In genomic region chr13:106919093-106919492, GRCh38 we compare ENCODE assay signal across 9 cellular contexts.
DNase-seq lines count a peak whose midpoint lies in the region; ATAC-seq and TF ChIP-seq lines count a peak whose summit lies in the region.
"Had no signal": no experiment of that assay in that cellular context is flagged by ENCODE, and none has a peak within 500 bp of the region (broad histone marks: within the 10 kb centered on the region; RNA-seq: fewer than 3 reads in every experiment).

No MANE protein-coding gene starts in this region.

- peak overlapping the region; percentile 97 for H2AFZ ChIP-seq in neuron (ENCODE audit: low read depth, low read length)

- no peaks in the 10 kb centered on the region for H3K36me3 ChIP-seq in neuron (ENCODE audit: insufficient read depth, low read length)
- no peaks in the 10 kb centered on the region for H3K36me3 ChIP-seq in prostate gland
- H3K36me3 ChIP-seq: WERI-Rb-1 had no signal

- WGBS in prostate gland: 69% methylated on average over 7 of the region's 7 CpGs

- H3K4me1 ChIP-seq in neuron (ENCODE audit: insufficient read depth, low read length) (peaks cover 13% of the 10 kb centered on the region), prostate gland (replicated peaks) (no peaks in the 10 kb centered on the region)

- H3K27ac ChIP-seq in prostate gland: no peak overlapping the region
- H3K27ac ChIP-seq: WERI-Rb-1 had no signal

- peak overlapping the region; percentile 49 for H3K4me3 ChIP-seq in choroid plexus epithelial cell (ENCODE audit: low read depth, low read length)
- peak overlapping the region; percentile 47 for H3K4me3 ChIP-seq in neuron (ENCODE audit: low read length)
- H3K4me3 ChIP-seq in prostate gland: no peak overlapping the region

- ATAC-seq in HG02884 (IDR thresholded peaks at IDR 0.05; ENCODE audit: unreplicated experiment): peak; percentile 42

- in situ Hi-C loops in GM13977 (cut with MboI; ENCODE audit: low pct_unique_long_range_greater_than_20kb, low sequenced_read_pairs, unreplicated experiment): no loop called here

- DNase-seq in GM13977 (ENCODE audit: low spot score): peak; percentile 52
- peak; percentile 51 for DNase-seq in choroid plexus epithelial cell (ENCODE audit: low read depth)
- no peak for DNase-seq in prostate gland (ENCODE audit: low spot score)
- DNase-seq in AML-193 (lab: John Stamatoyannopoulos, UW): no peak
- DNase-seq in NCI-H2227 (lab: John Stamatoyannopoulos, UW; ENCODE audit: unreplicated experiment): no peak
- no peak for DNase-seq in HuH-7 (ENCODE audit: low spot score)
- DNase-seq: WERI-Rb-1 had no signal

- TF ChIP-seq CTCF in GM13977 (IDR thresholded peaks at IDR 0.05; ENCODE audit: extremely low read depth, insufficient read depth, missing control alignments) (no peak), choroid plexus epithelial cell (conservative IDR thresholded peaks at IDR 0.05; ENCODE audit: low read depth, low read length) (no peak), prostate gland (IDR thresholded peaks at IDR 0.05) (no peak)

- H3K9me3 ChIP-seq in neuron (ENCODE audit: low read length): no peaks in the 10 kb centered on the region
- no peaks in the 10 kb centered on the region for H3K9me3 ChIP-seq in prostate gland

- H3K27me3 ChIP-seq in neuron (ENCODE audit: insufficient read depth, low read length) (no peaks in the 10 kb centered on the region), prostate gland (replicated peaks; ENCODE audit: insufficient read depth) (no peaks in the 10 kb centered on the region)

- no peak for TF ChIP-seq POLR2A in prostate gland (IDR thresholded peaks at IDR 0.05)

- intact Hi-C loops in prostate gland (cut with DNase I): loop anchor here (10.0 kb wide), 2 partner anchors 206 to 384 kb away; partner anchors contain the start of gene EFNB2

Comparison
In these comparisons a context has a peak if more than half of its experiments do, and no peak if none do; other contexts are left out.
1. DNase-seq: peak in GM13977 (single experiment) and choroid plexus epithelial cell (single experiment); none in prostate gland (single experiment), AML-193 (0 of 2), NCI-H2227 (single experiment) and HuH-7 (single experiment).
2. H3K4me3 ChIP-seq: peak in choroid plexus epithelial cell (single experiment) and neuron (single experiment); none in prostate gland (0 of 2).